ENCODE assay signal across 1 cellular context in genomic region chr6:49462927-49463611, GRCh38.
A peak's percentile ranks its signal among the peaks of the same experiment; 100 is the strongest.
TF ChIP-seq lines count a peak whose summit lies in the region.

Gene CENPQ, plus strand, starts transcription at chr6:49463370. Its CDS starts 6,807 bp downstream, at chr6:49470177.
Gene MMUT, minus strand, starts transcription at chr6:49463253. Its CDS starts 3,787 bp downstream, at chr6:49459466.

TF ChIP-seq in HepG2, 621 proteins besides CTCF, POLR2A, EP300 and RAD21 (continued from another document and continues in another):
- no peak for TF ChIP-seq AGO1 (IDR thresholded peaks at IDR 0.05; ENCODE audit: low read depth, low read length, poor library complexity, severe bottlenecking)
- TF ChIP-seq NPAS2 (CRISPR knock-in tag; IDR thresholded peaks at IDR 0.05; ENCODE audit: borderline replicate concordance), result no peak
- peak; percentile 61; the same call in 1 of the 2 replicates for TF ChIP-seq ZNF362 (CRISPR knock-in tag; IDR thresholded peaks at IDR 0.05; ENCODE audit: borderline replicate concordance)
- no peak for TF ChIP-seq RAD51 (IDR thresholded peaks at IDR 0.05; ENCODE audit: borderline replicate concordance)
- TF ChIP-seq ZNF629 (CRISPR knock-in tag; conservative IDR thresholded peaks at IDR 0.05), result no peak
- TF ChIP-seq DDIT3 (CRISPR knock-in tag; IDR thresholded peaks at IDR 0.05), result no peak
- no peak for TF ChIP-seq ATAD3A (CRISPR knock-in tag; IDR thresholded peaks at IDR 0.05)
- TF ChIP-seq TFDP1 (CRISPR knock-in tag; IDR thresholded peaks at IDR 0.05; ENCODE audit: borderline replicate concordance), result peak; percentile 99
- no peak for TF ChIP-seq ZNF672 (CRISPR knock-in tag; IDR thresholded peaks at IDR 0.05)
- no peak for TF ChIP-seq MLLT10 (CRISPR knock-in tag; IDR thresholded peaks at IDR 0.05)
- TF ChIP-seq IKZF4 (CRISPR knock-in tag; IDR thresholded peaks at IDR 0.05; ENCODE audit: borderline replicate concordance, low read depth, not compliant biosample characterization), result no peak
- TF ChIP-seq RBFOX2 (IDR thresholded peaks at IDR 0.05; ENCODE audit: low read depth, low read length), result peak; percentile 85
- TF ChIP-seq HHEX (CRISPR knock-in tag; IDR thresholded peaks at IDR 0.05), result no peak; the same call in 1 of the 2 replicates
- peak; percentile 69; the same call in 1 of the 2 replicates for TF ChIP-seq ZNF776 (CRISPR knock-in tag; IDR thresholded peaks at IDR 0.05)
- TF ChIP-seq ZNF367 (CRISPR knock-in tag; IDR thresholded peaks at IDR 0.05; ENCODE audit: borderline replicate concordance), result no peak
- TF ChIP-seq TRAFD1 (CRISPR knock-in tag; IDR thresholded peaks at IDR 0.05; ENCODE audit: borderline replicate concordance), result peak; percentile 97
- TF ChIP-seq FOXK2 (IDR thresholded peaks at IDR 0.05), result peak; percentile 94; the same call in 1 of the 2 replicates
- peak; percentile 100 for TF ChIP-seq HDAC1 (CRISPR knock-in tag; IDR thresholded peaks at IDR 0.05)
- no peak for TF ChIP-seq FOXP1 (IDR thresholded peaks at IDR 0.05)
- TF ChIP-seq FOXP1 (CRISPR knock-in tag; IDR thresholded peaks at IDR 0.05), result peak; percentile 55; the same call in 1 of the 2 replicates
- 0 out of 2 replicates have a peak, but pooled peaks have one; percentile 67 for TF ChIP-seq EEA1 (CRISPR knock-in tag; IDR thresholded peaks at IDR 0.05; ENCODE audit: borderline replicate concordance)
- TF ChIP-seq ZNF225 (CRISPR knock-in tag; IDR thresholded peaks at IDR 0.05), result 0 out of 2 replicates have a peak, but pooled peaks have one; percentile 46
- peak; percentile 56; the same call in 1 of the 2 replicates for TF ChIP-seq ZFP36L1 (CRISPR knock-in tag; IDR thresholded peaks at IDR 0.05)
- no peak for TF ChIP-seq SMARCC2 (IDR thresholded peaks at IDR 0.05)
- TF ChIP-seq ZNF280D (CRISPR knock-in tag; IDR thresholded peaks at IDR 0.05), result no peak
- peak; percentile 91; the same call in 1 of the 2 replicates for TF ChIP-seq IKZF5 (CRISPR knock-in tag; IDR thresholded peaks at IDR 0.05)
- TF ChIP-seq ZGPAT (CRISPR knock-in tag; IDR thresholded peaks at IDR 0.05), result peak; percentile 93; the same call in 1 of the 2 replicates
- TF ChIP-seq WIZ (CRISPR knock-in tag; IDR thresholded peaks at IDR 0.05), result 0 out of 2 replicates have a peak, but pooled peaks have one; percentile 76
- TF ChIP-seq ZNF354B (CRISPR knock-in tag; IDR thresholded peaks at IDR 0.05), result peak; percentile 76; the same call in 1 of the 2 replicates
- peak; percentile 82; the same call in 1 of the 2 replicates for TF ChIP-seq ZNF691 (CRISPR knock-in tag; IDR thresholded peaks at IDR 0.05; ENCODE audit: borderline replicate concordance, low read depth)
- peak; percentile 78; the same call in 1 of the 2 replicates for TF ChIP-seq ZBTB4 (CRISPR knock-in tag; IDR thresholded peaks at IDR 0.05; ENCODE audit: borderline replicate concordance)
- TF ChIP-seq ZNF44 (CRISPR knock-in tag; IDR thresholded peaks at IDR 0.05), result no peak
- TF ChIP-seq ZNF543 (CRISPR knock-in tag; IDR thresholded peaks at IDR 0.05), result 0 out of 2 replicates have a peak, but pooled peaks have one; percentile 74
- peak; percentile 77; the same call in 1 of the 2 replicates for TF ChIP-seq HINFP (CRISPR knock-in tag; IDR thresholded peaks at IDR 0.05; ENCODE audit: low read depth)
- peak; percentile 82; the same call in 1 of the 2 replicates for TF ChIP-seq ZNF710 (CRISPR knock-in tag; IDR thresholded peaks at IDR 0.05; ENCODE audit: borderline replicate concordance)
- TF ChIP-seq SATB2 (CRISPR knock-in tag; IDR thresholded peaks at IDR 0.05), result no peak
- TF ChIP-seq HOXD1 (CRISPR knock-in tag; IDR thresholded peaks at IDR 0.05), result no peak; the same call in 1 of the 2 replicates
- 0 out of 2 replicates have a peak, but pooled peaks have one; percentile 61 for TF ChIP-seq ZNF333 (CRISPR knock-in tag; IDR thresholded peaks at IDR 0.05; ENCODE audit: borderline replicate concordance)
- peak; percentile 90; the same call in 1 of the 2 replicates for TF ChIP-seq SSRP1 (CRISPR knock-in tag; IDR thresholded peaks at IDR 0.05)
- no peak for TF ChIP-seq ZNF207 (IDR thresholded peaks at IDR 0.05; ENCODE audit: borderline replicate concordance)
- TF ChIP-seq SRF (IDR thresholded peaks at IDR 0.05; ENCODE audit: low read depth, low read length), result peak; percentile 70
- TF ChIP-seq NR3C1 (CRISPR knock-in tag; IDR thresholded peaks at IDR 0.05), result no peak
- TF ChIP-seq HNF4A (CRISPR knock-in tag; IDR thresholded peaks at IDR 0.05), result peak; percentile 41; the same call in 1 of the 2 replicates
- TF ChIP-seq ZBTB3 (CRISPR knock-in tag; IDR thresholded peaks at IDR 0.05; ENCODE audit: borderline replicate concordance, low read depth), result peak; percentile 64; the same call in 1 of the 2 replicates
